Comparison of ENCODE assay signal across 19 cellular contexts in the genomic region with DNA sequence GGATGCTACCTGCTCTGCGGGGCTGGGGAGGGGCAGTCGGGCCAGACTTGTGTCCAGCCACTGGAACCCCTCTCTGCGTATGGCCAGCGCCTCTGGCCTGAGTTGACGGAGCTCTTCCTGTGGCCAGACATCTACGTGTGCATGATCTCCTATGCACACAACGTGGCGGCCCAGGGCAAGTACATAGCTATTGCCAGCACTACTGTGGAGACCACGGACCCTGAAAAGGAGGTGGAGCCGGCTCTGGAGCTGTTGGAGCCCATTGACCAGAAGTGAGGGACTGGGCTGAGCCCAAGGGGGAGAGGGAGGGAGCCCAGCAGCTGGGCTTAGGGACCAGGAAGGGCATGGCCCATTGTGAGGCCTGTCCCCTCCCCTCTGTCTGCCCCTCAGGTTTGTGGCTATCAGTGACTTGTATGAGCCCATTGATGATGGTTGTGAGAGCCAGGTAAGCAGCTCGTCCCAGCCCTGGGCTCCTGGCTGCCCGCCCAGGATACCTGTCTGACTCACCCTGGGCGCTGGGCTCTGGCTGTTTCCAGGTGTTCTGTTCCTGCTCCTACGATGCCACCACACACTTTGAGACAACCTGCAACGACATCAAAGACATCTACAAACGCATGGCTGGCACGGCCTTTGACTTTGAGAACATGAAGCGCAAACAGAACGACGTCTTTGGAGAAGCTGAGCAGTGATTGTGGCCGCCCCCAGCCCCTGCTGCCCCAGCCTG. TPM values are rescaled to one million over a fixed set of nuclear protein-coding genes. Genes with fewer than 3 reads are reported as not detected.
DNase-seq lines count a peak whose midpoint lies in the region; ATAC-seq, FAIRE-seq and TF ChIP-seq lines count a peak whose summit lies in the region.
"Had no signal": no experiment of that assay in that cellular context is flagged by ENCODE, and none has a peak within 500 bp of the region (broad histone marks: within the 10 kb centered on the region; RNA-seq: fewer than 3 reads in every experiment).

No MANE protein-coding gene starts in this region.

- peak; percentile 13 for FAIRE-seq in bronchial epithelial cell (lab: Jason Lieb, UNC)
- no peak for FAIRE-seq in small intestine (lab: Jason Lieb, UNC)

- peaks cover 29% of the 10 kb centered on the region for H3K4me1 Mint-ChIP-seq in activated CD4-positive, alpha-beta T cell treated with anti-CD3 and anti-CD28 coated beads for 36 hours
- H3K4me1 Mint-ChIP-seq: endodermal cell had no signal

- H3K4me3 ChIP-seq in bronchial epithelial cell (ENCODE audit: low read depth, low read length) (no peak overlapping the region), small intestine (ENCODE audit: low read depth in 1 of 2, low read length in 2 of 2) (no peak overlapping the region), aorta (ENCODE audit: low read length in 2 of 2) (no peak overlapping the region)
- H3K4me3 ChIP-seq: gastroesophageal sphincter, lung, thoracic aorta had no signal

- no peaks in the 10 kb centered on the region for H3K27me3 Mint-ChIP-seq in activated CD4-positive, alpha-beta T cell treated with anti-CD3 and anti-CD28 coated beads for 36 hours
- H3K27me3 Mint-ChIP-seq: activated naive CD8-positive, alpha-beta T cell treated with anti-CD3 and anti-CD28 coated beads, Interleukin-2, amount 50 U/mL, for 24 hours had no signal

- no peaks in the 10 kb centered on the region for H3K9me3 Mint-ChIP-seq in activated CD4-positive, alpha-beta T cell treated with anti-CD3 and anti-CD28 coated beads for 36 hours (ENCODE audit: low read depth)
- H3K9me3 Mint-ChIP-seq: activated naive CD8-positive, alpha-beta T cell treated with anti-CD3 and anti-CD28 coated beads, Interleukin-2, amount 50 U/mL, for 24 hours had no signal

- no peak for TF ChIP-seq CTCF in bronchial epithelial cell (IDR thresholded peaks at IDR 0.05; ENCODE audit: insufficient read depth, low read length, severe bottlenecking)

- H3K27ac Mint-ChIP-seq in activated CD4-positive, alpha-beta T cell treated with anti-CD3 and anti-CD28 coated beads for 36 hours = peak overlapping the region; percentile 51
- H3K27ac Mint-ChIP-seq: activated naive CD8-positive, alpha-beta T cell treated with anti-CD3 and anti-CD28 coated beads, Interleukin-2, amount 50 U/mL, for 24 hours; endodermal cell had no signal

- CTCF ChIA-PET in activated CD4-positive, alpha-beta T cell treated with anti-CD3 and anti-CD28 coated beads for 36 hours (lab: Charles Lee) = interaction anchor here (0.6 to 0.7 kb wide), 2 partner anchors 18 to 47 kb away, joined by 3 read pairs; no protein-coding TSS in a partner anchor

- no peaks in the 10 kb centered on the region for H3K27me3 ChIP-seq in bronchial epithelial cell (ENCODE audit: control insufficient read depth, insufficient read depth, low read length)
- H3K27me3 ChIP-seq in small intestine (ENCODE audit: control insufficient read depth in 2 of 2, insufficient read depth in 2 of 2, low read length in 2 of 2) = no peaks in the 10 kb centered on the region
- H3K27me3 ChIP-seq in aorta (ENCODE audit: control insufficient read depth in 1 of 2, insufficient read depth in 2 of 2, low read length in 1 of 2) = no peaks in the 10 kb centered on the region
- H3K27me3 ChIP-seq: gastroesophageal sphincter had no signal

- H3K36me3 Mint-ChIP-seq in activated CD4-positive, alpha-beta T cell treated with anti-CD3 and anti-CD28 coated beads for 36 hours (ENCODE audit: low read depth) = peaks cover 16% of the 10 kb centered on the region

- WGBS in small intestine, 3 donors = 60 to 79% (median 68%) methylated on average over 17 to 21 of the region's 21 CpGs
- WGBS in aorta, 2 donors = 76 to 78% methylated on average over 21 of the region's 21 CpGs

- POLR2A ChIA-PET in activated CD4-positive, alpha-beta T cell treated with anti-CD3 and anti-CD28 coated beads for 36 hours (lab: Charles Lee) = no interaction called here

- intact Hi-C loops in activated CD4-positive, alpha-beta T cell treated with anti-CD3 and anti-CD28 coated beads for 36 hours (cut with DNase I, micrococcal nuclease) = loop anchor here in 1 of 2 experiments (5.0 kb wide), 1 partner anchor 35 kb away; the partner anchor contains the start of gene LAGE3
- intact Hi-C loops in aorta (cut with DNase I) = no loop called here

- no peak for ATAC-seq in activated CD4-positive, alpha-beta T cell treated with anti-CD3 and anti-CD28 coated beads for 36 hours
- ATAC-seq in aorta (ENCODE audit: low FRiP score) = no peak
- ATAC-seq: activated naive CD8-positive, alpha-beta T cell treated with anti-CD3 and anti-CD28 coated beads, Interleukin-2, amount 50 U/mL, for 24 hours; gastroesophageal sphincter had no signal

- no peak overlapping the region for H3K4me3 Mint-ChIP-seq in activated CD4-positive, alpha-beta T cell treated with anti-CD3 and anti-CD28 coated beads for 36 hours
- H3K4me3 Mint-ChIP-seq: activated naive CD8-positive, alpha-beta T cell treated with anti-CD3 and anti-CD28 coated beads, Interleukin-2, amount 50 U/mL, for 24 hours; endodermal cell had no signal

- DNase-seq in activated CD4-positive, alpha-beta T cell treated with anti-CD3 and anti-CD28 coated beads for 36 hours = no peak
- DNase-seq in activated CD4-positive, alpha-beta T cell treated with anti-CD3 and anti-CD28 coated beads, Interleukin-2, amount 50 U/mL, for 48 hours = no peak
- DNase-seq in bronchial epithelial cell (ENCODE audit: low read depth) (peak; percentile 58), small intestine (peak; percentile 27), NCI-H1694 treated with DMSO at 0.1 percent for 48 hours (lab: John Stamatoyannopoulos, UW) (no peak), aorta (no peak)
- DNase-seq: 8988T; activated CD4-positive, alpha-beta T cell treated with anti-CD3 and anti-CD28 coated beads for 4 hours; activated naive CD8-positive, alpha-beta T cell treated with anti-CD3 and anti-CD28 coated beads, Interleukin-2, amount 50 U/mL, for 24 hours; activated T-cell treated with anti-CD3 and anti-CD28 coated beads, Interleukin-2, amount 50 U/mL, for 48 hours; C1 segment of cervical spinal cord; endodermal cell; KBM-7; NK-92 treated with Interleukin-12 subunit alpha and Interleukin-12 subunit beta, amount 100 ng/mL, for 24 hours; SHP77; stimulated activated CD4-positive, alpha-beta T cell treated with anti-CD3 and anti-CD28 coated beads, Interleukin-2, amount 100 ng/mL, for 24 hours had no signal

- no peaks in the 10 kb centered on the region for H3K4me1 ChIP-seq in small intestine (ENCODE audit: control insufficient read depth in 2 of 2, insufficient read depth in 1 of 2, low read depth in 1 of 2, low read length in 1 of 2)
- H3K4me1 ChIP-seq in aorta (ENCODE audit: control insufficient read depth in 1 of 2, insufficient read depth in 2 of 2, low read length in 2 of 2) = no peaks in the 10 kb centered on the region

- H3K27ac ChIP-seq in small intestine (ENCODE audit: low read depth in 1 of 2, low read length in 1 of 2) = no peak overlapping the region
- H3K27ac ChIP-seq in aorta (ENCODE audit: low read depth in 1 of 2, low read length in 2 of 2) = no peak overlapping the region

- H3K9me3 ChIP-seq in small intestine (ENCODE audit: control insufficient read depth, low read depth) = no peaks in the 10 kb centered on the region
- H3K9me3 ChIP-seq in aorta (ENCODE audit: control insufficient read depth, low read length) = no peaks in the 10 kb centered on the region
- H3K9me3 ChIP-seq: gastroesophageal sphincter, thoracic aorta had no signal

- H3K36me3 ChIP-seq in bronchial epithelial cell (ENCODE audit: control insufficient read depth, insufficient read depth, low read length) (peaks cover 16% of the 10 kb centered on the region), small intestine (ENCODE audit: control insufficient read depth in 2 of 2, insufficient read depth in 2 of 2, low read length in 2 of 2) (peaks cover 0 to 4% of the 10 kb centered on the region in 2 donors), aorta (ENCODE audit: control insufficient read depth in 1 of 2, insufficient read depth in 2 of 2, low read length in 1 of 2) (peaks cover 0 to 1% of the 10 kb centered on the region in 2 donors)
- H3K36me3 ChIP-seq: thoracic aorta had no signal

RNA-seq across cellular contexts. Expression of gene FAM50A, which starts 1.8 kb away (rescaled TPM):
- 10 to 100 TPM; 40.9 to 50.0 TPM for total RNA-seq in activated CD4-positive, alpha-beta T cell treated with anti-CD3 and anti-CD28 coated beads for 36 hours
- total RNA-seq in bronchial epithelial cell = 88.5 and 90.4 TPM in 2 replicates
- polyA plus RNA-seq in small intestine = 100 to 1,000 TPM in 2 of 3 donors, 10 to 100 TPM in 1; 72.8 to 181 (median 165) TPM
- total RNA-seq in aorta = 10 to 100 TPM; 57.1 to 62.9 TPM
- 100 to 1,000 TPM; 138 to 246 TPM for polyA plus RNA-seq in aorta

RNA-seq across cellular contexts. Expression of gene GDI1, which starts 5.2 kb away (rescaled TPM):
- total RNA-seq in activated CD4-positive, alpha-beta T cell treated with anti-CD3 and anti-CD28 coated beads for 36 hours = 100 to 1,000 TPM; 100 to 117 TPM
- total RNA-seq in bronchial epithelial cell = 87.2 and 98.5 TPM in 2 replicates
- polyA plus RNA-seq in small intestine = 10 to 100 TPM; 59.2 to 65.9 (median 59.3) TPM
- total RNA-seq in aorta = 100 to 1,000 TPM; 124 to 130 TPM
- polyA plus RNA-seq in aorta = 100 to 1,000 TPM in 1 of 2 donors, 10 to 100 TPM in 1; 77.0 to 209 TPM

RNA-seq across cellular contexts. Expression of gene ATP6AP1, which starts 13.7 kb away (rescaled TPM):
- 10 to 100 TPM; 25.6 to 28.6 TPM for total RNA-seq in activated CD4-positive, alpha-beta T cell treated with anti-CD3 and anti-CD28 coated beads for 36 hours
- total RNA-seq in bronchial epithelial cell = 44.0 and 51.7 TPM in 2 replicates
- polyA plus RNA-seq in small intestine = 10 to 100 TPM; 34.0 to 73.7 (median 41.1) TPM
- 10 to 100 TPM; 63.3 to 63.5 TPM for total RNA-seq in aorta
- 10 to 100 TPM; 44.1 to 77.5 TPM for polyA plus RNA-seq in aorta

RNA-seq across cellular contexts. Expression of gene PLXNA3, which starts 15.9 kb away (rescaled TPM):
- 10 to 100 TPM; 23.2 to 25.3 TPM for total RNA-seq in activated CD4-positive, alpha-beta T cell treated with anti-CD3 and anti-CD28 coated beads for 36 hours
- 6.1 and 8.7 TPM in 2 replicates for total RNA-seq in bronchial epithelial cell
- 10 to 100 TPM in 1 of 3 donors, 1 to 10 TPM in 2; 3.2 to 10.7 (median 8.4) TPM for polyA plus RNA-seq in small intestine
- 10 to 100 TPM; 59.4 to 79.1 TPM for total RNA-seq in aorta
- 10 to 100 TPM in 1 of 2 donors, 1 to 10 TPM in 1; 6.5 to 39.7 TPM for polyA plus RNA-seq in aorta

RNA-seq across cellular contexts. Expression of gene TAFAZZIN, which starts 30.8 kb away (rescaled TPM):
- 10 to 100 TPM; 43.8 to 49.0 TPM for total RNA-seq in activated CD4-positive, alpha-beta T cell treated with anti-CD3 and anti-CD28 coated beads for 36 hours
- total RNA-seq in bronchial epithelial cell (20.6 and 22.4 TPM in 2 replicates), aorta (10 to 100 TPM; 30.8 to 59.6 TPM)
- polyA plus RNA-seq in small intestine (10 to 100 TPM; 31.8 to 78.3 (median 60.8) TPM), aorta (100 to 1,000 TPM in 1 of 2 donors, 1 to 10 TPM in 1; 5.5 to 129 TPM)

Comparison
In these comparisons a context has a peak if more than half of its experiments do, and no peak if none do; other contexts are left out.
1. DNase-seq: peak in bronchial epithelial cell (single experiment) and small intestine (single experiment); none in activated CD4-positive, alpha-beta T cell treated with anti-CD3 and anti-CD28 coated beads for 36 hours (single experiment), activated CD4-positive, alpha-beta T cell treated with anti-CD3 and anti-CD28 coated beads, Interleukin-2, amount 50 U/mL, for 48 hours (0 of 2), NCI-H1694 treated with DMSO at 0.1 percent for 48 hours (single experiment) and aorta (0 of 2).